In genomic region chr11:3959015-3959917, GRCh38 we compare ENCODE assay signal across 1 cellular context.
A peak's percentile ranks its signal among the peaks of the same experiment; 100 is the strongest.
TF ChIP-seq lines count a peak whose summit lies in the region.

No MANE protein-coding gene starts in this region.

TF ChIP-seq in HepG2, 621 proteins besides CTCF, POLR2A, EP300 and RAD21 (continued from another document and continues in another):
- TF ChIP-seq ZNF337 (CRISPR knock-in tag; IDR thresholded peaks at IDR 0.05; ENCODE audit: borderline replicate concordance, low read depth), result no peak
- no peak for TF ChIP-seq BRCA1 (CRISPR knock-in tag; IDR thresholded peaks at IDR 0.05)
- TF ChIP-seq ZNF83 (CRISPR knock-in tag; IDR thresholded peaks at IDR 0.05; ENCODE audit: borderline replicate concordance), result no peak
- TF ChIP-seq SOX13 (IDR thresholded peaks at IDR 0.05), result no peak
- TF ChIP-seq SOX13 (CRISPR knock-in tag; conservative IDR thresholded peaks at IDR 0.05 in 1 of 2, IDR thresholded peaks at IDR 0.05 in 1 of 2), result peak in 1 of 2 experiments; percentile 37; a peak in 1 of 4 replicates
- no peak for TF ChIP-seq SP4 (CRISPR knock-in tag; IDR thresholded peaks at IDR 0.05)
- TF ChIP-seq FOXA1 (IDR thresholded peaks at IDR 0.05), result no peak
- TF ChIP-seq FOXA1 (CRISPR knock-in tag; IDR thresholded peaks at IDR 0.05), result no peak
- peak; percentile 55 for TF ChIP-seq HNF4A (CRISPR knock-in tag; IDR thresholded peaks at IDR 0.05)
- no peak for TF ChIP-seq HOXA3 (CRISPR knock-in tag; IDR thresholded peaks at IDR 0.05)
- no peak for TF ChIP-seq THYN1 (CRISPR knock-in tag; IDR thresholded peaks at IDR 0.05; ENCODE audit: borderline replicate concordance, low read depth)
- no peak for TF ChIP-seq ZNF101 (CRISPR knock-in tag; IDR thresholded peaks at IDR 0.05; ENCODE audit: borderline replicate concordance, low read depth)
- peak; percentile 71 for TF ChIP-seq NCOR1 (IDR thresholded peaks at IDR 0.05; ENCODE audit: borderline replicate concordance, low read length)
- no peak for TF ChIP-seq MAFG (CRISPR knock-in tag; IDR thresholded peaks at IDR 0.05)
- no peak for TF ChIP-seq ZNF609 (CRISPR knock-in tag; IDR thresholded peaks at IDR 0.05; ENCODE audit: borderline replicate concordance)
- no peak for TF ChIP-seq SP5 (CRISPR knock-in tag; IDR thresholded peaks at IDR 0.05; ENCODE audit: borderline replicate concordance, low read depth)
- TF ChIP-seq CREM (IDR thresholded peaks at IDR 0.05), result peak; percentile 61; the same call in 1 of the 2 replicates
- no peak for TF ChIP-seq CREM (CRISPR knock-in tag; IDR thresholded peaks at IDR 0.05)
- no peak for TF ChIP-seq CSRNP1 (CRISPR knock-in tag; IDR thresholded peaks at IDR 0.05)
- TF ChIP-seq ZNF703 (CRISPR knock-in tag; IDR thresholded peaks at IDR 0.05; ENCODE audit: borderline replicate concordance), result no peak
- no peak for TF ChIP-seq REPIN1 (CRISPR knock-in tag; IDR thresholded peaks at IDR 0.05; ENCODE audit: borderline replicate concordance, low read depth)
- TF ChIP-seq, protein P1, sequence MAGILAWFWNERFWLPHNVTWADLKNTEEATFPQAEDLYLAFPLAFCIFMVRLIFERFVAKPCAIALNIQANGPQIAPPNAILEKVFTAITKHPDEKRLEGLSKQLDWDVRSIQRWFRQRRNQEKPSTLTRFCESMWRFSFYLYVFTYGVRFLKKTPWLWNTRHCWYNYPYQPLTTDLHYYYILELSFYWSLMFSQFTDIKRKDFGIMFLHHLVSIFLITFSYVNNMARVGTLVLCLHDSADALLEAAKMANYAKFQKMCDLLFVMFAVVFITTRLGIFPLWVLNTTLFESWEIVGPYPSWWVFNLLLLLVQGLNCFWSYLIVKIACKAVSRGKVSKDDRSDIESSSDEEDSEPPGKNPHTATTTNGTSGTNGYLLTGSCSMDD (CRISPR knock-in tag; IDR thresholded peaks at IDR 0.05), result no peak
- TF ChIP-seq NONO (IDR thresholded peaks at IDR 0.05), result no peak
- no peak for TF ChIP-seq NONO (CRISPR knock-in tag; conservative IDR thresholded peaks at IDR 0.05)
- no peak for TF ChIP-seq ERF (CRISPR knock-in tag; IDR thresholded peaks at IDR 0.05)
- TF ChIP-seq KAT2B (IDR thresholded peaks at IDR 0.05; ENCODE audit: borderline replicate concordance, low read depth, low read length), result no peak
- no peak for TF ChIP-seq SAFB2 (CRISPR knock-in tag; IDR thresholded peaks at IDR 0.05; ENCODE audit: borderline replicate concordance, low read depth)
- no peak for TF ChIP-seq BCLAF1 (IDR thresholded peaks at IDR 0.05)
- no peak for TF ChIP-seq ZNF574 (CRISPR knock-in tag; IDR thresholded peaks at IDR 0.05)
- no peak for TF ChIP-seq ZSCAN30 (CRISPR knock-in tag; IDR thresholded peaks at IDR 0.05)
- TF ChIP-seq ZNF160 (CRISPR knock-in tag; IDR thresholded peaks at IDR 0.05), result no peak
- no peak for TF ChIP-seq KDM4B (CRISPR knock-in tag; IDR thresholded peaks at IDR 0.05)
- no peak for TF ChIP-seq ZNF230 (CRISPR knock-in tag; IDR thresholded peaks at IDR 0.05)
- TF ChIP-seq, protein P2, sequence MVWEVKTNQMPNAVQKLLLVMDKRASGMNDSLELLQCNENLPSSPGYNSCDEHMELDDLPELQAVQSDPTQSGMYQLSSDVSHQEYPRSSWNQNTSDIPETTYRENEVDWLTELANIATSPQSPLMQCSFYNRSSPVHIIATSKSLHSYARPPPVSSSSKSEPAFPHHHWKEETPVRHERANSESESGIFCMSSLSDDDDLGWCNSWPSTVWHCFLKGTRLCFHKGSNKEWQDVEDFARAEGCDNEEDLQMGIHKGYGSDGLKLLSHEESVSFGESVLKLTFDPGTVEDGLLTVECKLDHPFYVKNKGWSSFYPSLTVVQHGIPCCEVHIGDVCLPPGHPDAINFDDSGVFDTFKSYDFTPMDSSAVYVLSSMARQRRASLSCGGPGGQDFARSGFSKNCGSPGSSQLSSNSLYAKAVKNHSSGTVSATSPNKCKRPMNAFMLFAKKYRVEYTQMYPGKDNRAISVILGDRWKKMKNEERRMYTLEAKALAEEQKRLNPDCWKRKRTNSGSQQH (CRISPR knock-in tag; IDR thresholded peaks at IDR 0.05; ENCODE audit: low read depth), result no peak
- TF ChIP-seq ZNF484 (CRISPR knock-in tag; IDR thresholded peaks at IDR 0.05; ENCODE audit: borderline replicate concordance, low read depth), result no peak
- no peak for TF ChIP-seq EED (CRISPR knock-in tag; IDR thresholded peaks at IDR 0.05)
- TF ChIP-seq ZNF724P (CRISPR knock-in tag; IDR thresholded peaks at IDR 0.05; ENCODE audit: borderline replicate concordance), result no peak
- TF ChIP-seq ZNF431 (CRISPR knock-in tag; IDR thresholded peaks at IDR 0.05; ENCODE audit: borderline replicate concordance, low read depth), result no peak
- no peak for TF ChIP-seq PTBP1 (IDR thresholded peaks at IDR 0.05; ENCODE audit: low read depth, low read length, poor library complexity, severe bottlenecking)
- TF ChIP-seq, protein P3, sequence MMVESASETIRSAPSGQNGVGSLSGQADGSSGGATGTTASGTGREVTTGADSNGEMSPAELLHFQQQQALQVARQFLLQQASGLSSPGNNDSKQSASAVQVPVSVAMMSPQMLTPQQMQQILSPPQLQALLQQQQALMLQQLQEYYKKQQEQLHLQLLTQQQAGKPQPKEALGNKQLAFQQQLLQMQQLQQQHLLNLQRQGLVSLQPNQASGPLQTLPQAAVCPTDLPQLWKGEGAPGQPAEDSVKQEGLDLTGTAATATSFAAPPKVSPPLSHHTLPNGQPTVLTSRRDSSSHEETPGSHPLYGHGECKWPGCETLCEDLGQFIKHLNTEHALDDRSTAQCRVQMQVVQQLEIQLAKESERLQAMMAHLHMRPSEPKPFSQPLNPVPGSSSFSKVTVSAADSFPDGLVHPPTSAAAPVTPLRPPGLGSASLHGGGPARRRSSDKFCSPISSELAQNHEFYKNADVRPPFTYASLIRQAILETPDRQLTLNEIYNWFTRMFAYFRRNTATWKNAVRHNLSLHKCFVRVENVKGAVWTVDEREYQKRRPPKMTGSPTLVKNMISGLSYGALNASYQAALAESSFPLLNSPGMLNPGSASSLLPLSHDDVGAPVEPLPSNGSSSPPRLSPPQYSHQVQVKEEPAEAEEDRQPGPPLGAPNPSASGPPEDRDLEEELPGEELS (CRISPR knock-in tag; IDR thresholded peaks at IDR 0.05), result 0 out of 2 replicates have a peak, but pooled peaks have one; percentile 32
- no peak for TF ChIP-seq ZNF468 (CRISPR knock-in tag; IDR thresholded peaks at IDR 0.05)
- no peak for TF ChIP-seq HDAC1 (CRISPR knock-in tag; IDR thresholded peaks at IDR 0.05)
- no peak for TF ChIP-seq ZNF136 (CRISPR knock-in tag; IDR thresholded peaks at IDR 0.05; ENCODE audit: low read depth)
- no peak for TF ChIP-seq AGO2 (optimal IDR thresholded peaks at IDR 0.05; ENCODE audit: low read depth, low read length)
- no peak for TF ChIP-seq TBL1XR1 (IDR thresholded peaks at IDR 0.05; ENCODE audit: borderline replicate concordance, low read length, partially characterized antibody)
- no peak for TF ChIP-seq ZSCAN20 (CRISPR knock-in tag; IDR thresholded peaks at IDR 0.05; ENCODE audit: borderline replicate concordance)
- no peak for TF ChIP-seq NFE2 (CRISPR knock-in tag; IDR thresholded peaks at IDR 0.05)
- peak; percentile 57; the same call in 1 of the 2 replicates for TF ChIP-seq FOXJ3 (CRISPR knock-in tag; IDR thresholded peaks at IDR 0.05; ENCODE audit: borderline replicate concordance)
- peak; percentile 73 for TF ChIP-seq TCF7 (IDR thresholded peaks at IDR 0.05; ENCODE audit: low read depth)
- no peak for TF ChIP-seq SMARCE1 (IDR thresholded peaks at IDR 0.05; ENCODE audit: borderline replicate concordance)
- TF ChIP-seq ZNF367 (CRISPR knock-in tag; IDR thresholded peaks at IDR 0.05; ENCODE audit: borderline replicate concordance), result no peak
- no peak for TF ChIP-seq IRF1 (CRISPR knock-in tag; IDR thresholded peaks at IDR 0.05; ENCODE audit: low read depth)
- TF ChIP-seq HNRNPK (IDR thresholded peaks at IDR 0.05; ENCODE audit: low read depth, low read length, poor library complexity, severe bottlenecking), result no peak
- no peak for TF ChIP-seq TOPORS (CRISPR knock-in tag; IDR thresholded peaks at IDR 0.05)
